In genomic region chr12:49708851-49709250, GRCh38 we compare ENCODE assay signal across 27 cellular contexts. TPM values are rescaled to one million over a fixed set of nuclear protein-coding genes. Genes with fewer than 3 reads are reported as not detected.
A peak's percentile ranks its signal among the peaks of the same experiment; 100 is the strongest.
DNase-seq lines count a peak whose midpoint lies in the region; ATAC-seq, FAIRE-seq and TF ChIP-seq lines count a peak whose summit lies in the region.
"Had no signal": no experiment of that assay in that cellular context is flagged by ENCODE, and none has a peak within 500 bp of the region (broad histone marks: within the 10 kb centered on the region; RNA-seq: fewer than 3 reads in every experiment).

No MANE protein-coding gene starts in this region.

- FAIRE-seq in HepG2 (lab: Jason Lieb, UNC) (no peak), H1 (lab: Jason Lieb, UNC) (no peak)
- FAIRE-seq: GM19239 had no signal

- H3K4me2 ChIP-seq in HepG2 (ENCODE audit: low read depth, low read length) (no peak overlapping the region), H1 (ENCODE audit: insufficient read depth in 1 of 2, low read depth in 2 of 2, low read length in 2 of 2) (no peak overlapping the region)
- H3K4me2 ChIP-seq: BLaER1, KMS-11, PC-9 had no signal

- ATAC-seq in HepG2 (no peak), right lobe of liver (no peak)
- ATAC-seq: HCT116 had no signal

- H3K36me3 ChIP-seq in HepG2 (replicated peaks in 1 of 2; ENCODE audit: control insufficient read depth in 1 of 2, insufficient read depth in 2 of 2, low read length in 2 of 2) (no peaks in the 10 kb centered on the region), right lobe of liver (no peaks in the 10 kb centered on the region), H1 (ENCODE audit: control insufficient read depth in 2 of 4, insufficient read depth in 4 of 4, low read length in 3 of 4) (no peaks in the 10 kb centered on the region)
- H3K36me3 ChIP-seq: BLaER1 had no signal

- no peak overlapping the region for H4K91ac ChIP-seq in H1 (replicated peaks; ENCODE audit: insufficient read length, low read length)

- no peak overlapping the region for H3K14ac ChIP-seq in H1 (ENCODE audit: insufficient read length)

- no peak overlapping the region for H2BK5ac ChIP-seq in H1 (ENCODE audit: low read depth, low read length)

- in situ Hi-C loops in HepG2 (cut with HindIII; ENCODE audit: extremely low pct_ligation_motif_present, low pct_unique_long_range_greater_than_20kb): loop anchor here (5.0 kb wide), 1 partner anchor 67 kb away; no protein-coding TSS in a partner anchor

- H3K4me3 ChIP-seq in HepG2 (replicated peaks in 1 of 3; ENCODE audit: insufficient read depth in 1 of 3, low read depth in 2 of 3, low read length in 3 of 3) (no peak overlapping the region), right lobe of liver (no peak overlapping the region), H1 (ENCODE audit: extremely low read depth in 1 of 4, insufficient read depth in 2 of 4, low read depth in 3 of 4, low read length in 4 of 4) (no peak overlapping the region)
- H3K4me3 ChIP-seq: BLaER1, PC-9 had no signal

- no peak overlapping the region for H2BK20ac ChIP-seq in H1 (ENCODE audit: low read length)

- H4K20me1 ChIP-seq in HepG2 (ENCODE audit: insufficient read depth, low read length) (no peaks in the 10 kb centered on the region), H1 (replicated peaks in 1 of 2; ENCODE audit: control insufficient read depth in 1 of 2, insufficient read depth in 2 of 2, low read length in 2 of 2) (peaks cover 0 to 5% of the 10 kb centered on the region in 2 experiments)

- no peak overlapping the region for H3K23ac ChIP-seq in H1 (ENCODE audit: insufficient read length)

- H3K27me3 ChIP-seq in HepG2 (ENCODE audit: control insufficient read depth in 1 of 2, insufficient read depth in 2 of 2, low read length in 2 of 2) (0 out of 5 replicates have a peak, but pooled peaks cover 0 to 14% of the 10 kb centered on the region in 2 experiments), right lobe of liver (no peaks in the 10 kb centered on the region), H1 (replicated peaks in 1 of 4; ENCODE audit: control insufficient read depth in 3 of 4, extremely low read depth in 1 of 4, insufficient read depth in 3 of 4, low read length in 3 of 4) (peaks cover 1 to 9% (median 6%) of the 10 kb centered on the region in 4 experiments)
- H3K27me3 ChIP-seq: BLaER1 had no signal

- H2AK5ac ChIP-seq in H1 (ENCODE audit: low read depth, low read length): no peak overlapping the region

- H3K4ac ChIP-seq in H1 (replicated peaks; ENCODE audit: insufficient read length, low read depth, low read length): no peak overlapping the region

- DNase-seq in NCI-H1417 (lab: John Stamatoyannopoulos, UW): peak in 2 of 3 experiments; percentile 7 to 52
- no peak for DNase-seq in NCI-H1417 treated with DMSO at 0.1 percent for 48 hours (lab: John Stamatoyannopoulos, UW)
- no peak for DNase-seq in HepG2 (ENCODE audit: low spot score)
- no peak for DNase-seq in right lobe of liver
- DNase-seq in H1 (ENCODE audit: low read depth in 1 of 2, low spot score in 2 of 2): no peak
- DNase-seq in activated naive CD4-positive, alpha-beta T cell (lab: John Stamatoyannopoulos, UW): no peak
- no peak for DNase-seq in A172 (ENCODE audit: low spot score)
- DNase-seq: 8988T; CD4-positive, CD25-positive, alpha-beta regulatory T cell; COR-L47; DMS79 treated with DMSO at 0.1 percent for 48 hours; IMR-90; NCI-H1092; NCI-H1436 treated with DMSO at 0.1 percent for 48 hours; NCI-H2029; NCI-H2171; NCI-H226; NCI-H510A; NCI-H774; PC-9; Right ventricle myocardium superior; RPMI8226; T-helper 1 cell had no signal

- 0 out of 2 replicates have a peak overlapping the region, but pooled peaks have one; percentile 16 for H2BK15ac ChIP-seq in H1 (ENCODE audit: low read length)

- no peak overlapping the region for H3K9ac ChIP-seq in HepG2 (ENCODE audit: insufficient read depth, low read depth, low read length)
- no peak overlapping the region for H3K9ac ChIP-seq in H1 (replicated peaks in 1 of 4; ENCODE audit: extremely low read depth in 1 of 4, low read depth in 3 of 4, low read length in 3 of 4)
- H3K9ac ChIP-seq: BLaER1, KMS-11 had no signal

- H3K79me2 ChIP-seq in HepG2 (ENCODE audit: insufficient read depth, low read length): no peaks in the 10 kb centered on the region
- peaks cover 9 to 28% of the 10 kb centered on the region in 2 experiments for H3K79me2 ChIP-seq in H1 (ENCODE audit: control insufficient read depth in 1 of 2, insufficient read depth in 2 of 2, low read length in 2 of 2)

- TF ChIP-seq POLR2A in HepG2 (IDR thresholded peaks at IDR 0.05; ENCODE audit: insufficient read depth in 1 of 2, low read depth in 2 of 2, low read length in 2 of 2) (no peak), right lobe of liver (IDR thresholded peaks at IDR 0.05) (no peak), H1 (IDR thresholded peaks at IDR 0.05; ENCODE audit: control extremely low read depth in 1 of 2, low read depth in 2 of 2, low read length in 2 of 2) (no peak)

- BruUV-seq in HepG2 (replicated peaks; lab: Mats Ljungman, UMichigan): no TSS peak

- H3K4me1 ChIP-seq in HepG2 (ENCODE audit: insufficient read depth, low read length) (peaks cover 14% of the 10 kb centered on the region; the same call in 1 of the 2 replicates), right lobe of liver (no peaks in the 10 kb centered on the region), H1 (replicated peaks in 1 of 4; ENCODE audit: control insufficient read depth in 3 of 4, insufficient read depth in 4 of 4, low read length in 3 of 4) (peaks cover 3 to 13% (median 8%) of the 10 kb centered on the region in 4 experiments)

- 70% methylated on average over 3 of the region's 3 CpGs for WGBS in HepG2 (ENCODE audit: low lambda C conversion rate)
- WGBS in right lobe of liver (ENCODE audit: insufficient coverage, low coverage, low lambda C conversion rate, missing lambda C conversion rate): no CpG with 5 or more reads among the region's 3 CpGs
- 94% methylated on average over 3 of the region's 3 CpGs; no CpG with 5 or more reads in 1 of the 2 experiments for WGBS in H1 (ENCODE audit: extremely low coverage in 1 of 2, insufficient coverage in 1 of 2, insufficient read length in 1 of 2, insufficient replicate concordance in 2 of 2, low coverage in 1 of 2, low lambda C conversion rate in 2 of 2, missing lambda C conversion rate in 1 of 2), 2 experiments

- POLR2A ChIA-PET in HepG2 (lab: Yijun Ruan, JAX) (no interaction called here), H1 (lab: Charles Lee; ENCODE audit: partially characterized antibody) (interaction anchor here (0.8 to 6.2 kb wide), 10 partner anchors 12 to 75 kb away, joined by 3 to 34 read pairs (median 4); partner anchors contain the start of gene TMBIM6)

- H2BK120ac ChIP-seq in H1 (replicated peaks; ENCODE audit: low read depth, low read length): no peak overlapping the region

- no peak overlapping the region for H2BK12ac ChIP-seq in H1 (ENCODE audit: low read depth, low read length)

- no peak overlapping the region for H3K27ac ChIP-seq in HepG2 (ENCODE audit: extremely low read length, insufficient read depth, low read length)
- H3K27ac ChIP-seq in right lobe of liver: no peak overlapping the region
- no peak overlapping the region for H3K27ac ChIP-seq in H1 (ENCODE audit: low read depth, low read length)
- H3K27ac ChIP-seq: BLaER1, KMS-11, PC-9 had no signal

- no peak overlapping the region for H3K56ac ChIP-seq in H1 (replicated peaks; ENCODE audit: insufficient read length, low read depth, low read length)

- H3K79me1 ChIP-seq in H1 (ENCODE audit: low read depth, low read length): no peaks in the 10 kb centered on the region; the same call in 1 of the 2 replicates

- no peak overlapping the region for H4K5ac ChIP-seq in H1 (ENCODE audit: insufficient read length, low read depth, low read length)

- H3K18ac ChIP-seq in H1 (ENCODE audit: extremely low read depth, low read length): no peak overlapping the region

- TF ChIP-seq CTCF in HepG2 (CRISPR knock-in tag; IDR thresholded peaks at IDR 0.05) (no peak), right lobe of liver (IDR thresholded peaks at IDR 0.05) (no peak), H1 (IDR thresholded peaks at IDR 0.05; ENCODE audit: control extremely low read depth in 1 of 3, insufficient read depth in 1 of 3, low read depth in 1 of 3, low read length in 3 of 3) (no peak)

- H2AFZ ChIP-seq in HepG2 (ENCODE audit: low read length) (no peak overlapping the region), H1 (ENCODE audit: low read length) (no peak overlapping the region)
- H2AFZ ChIP-seq: PC-9 had no signal

- CTCF ChIA-PET in HepG2 (lab: Yijun Ruan, JAX; ENCODE audit: low intra/inter-chr PET ratio, low total read pairs): interaction anchor here (2.1 kb wide), 1 partner anchor 64 kb away, joined by 31 read pairs; no protein-coding TSS in a partner anchor
- CTCF ChIA-PET in H1 (lab: Charles Lee; ENCODE audit: partially characterized antibody): interaction anchor here (0.8 to 10.3 kb wide), 15 partner anchors 8 to 130 kb away, joined by 3 to 222 read pairs (median 5); partner anchors contain the start of gene TMBIM6

- intact Hi-C loops in HepG2 (cut with micrococcal nuclease; ENCODE audit: unreplicated experiment) (no loop called here), right lobe of liver (cut with DNase I) (loop anchor here (5.0 kb wide), 1 partner anchor 67 kb away; no protein-coding TSS in a partner anchor)

- TF ChIP-seq EP300 in HepG2 (IDR thresholded peaks at IDR 0.05; ENCODE audit: low read depth in 2 of 2, low read length in 2 of 2) (no peak), HepG2 (CRISPR knock-in tag; IDR thresholded peaks at IDR 0.05; ENCODE audit: borderline replicate concordance) (no peak), H1 (IDR thresholded peaks at IDR 0.05; ENCODE audit: borderline replicate concordance in 1 of 2, low read depth in 2 of 2, low read length in 2 of 2) (no peak)

- peaks cover 10% of the 10 kb centered on the region for H3K23me2 ChIP-seq in H1 (ENCODE audit: low read depth, low read length)

- TF ChIP-seq RAD21 in HepG2 (CRISPR knock-in tag; IDR thresholded peaks at IDR 0.05): no peak
- no peak for TF ChIP-seq RAD21 in H1 (IDR thresholded peaks at IDR 0.05 in 1 of 2, conservative IDR thresholded peaks at IDR 0.05 in 1 of 2; ENCODE audit: low read depth in 2 of 2, low read length in 2 of 2)

- H4K8ac ChIP-seq in H1 (ENCODE audit: extremely low read depth, insufficient read depth, low read length): no peak overlapping the region

- H3K9me3 ChIP-seq in HepG2 (ENCODE audit: low read length) (no peaks in the 10 kb centered on the region), right lobe of liver (no peaks in the 10 kb centered on the region), H1 (ENCODE audit: insufficient read depth in 2 of 2, low read depth in 1 of 2, low read length in 1 of 2) (no peaks in the 10 kb centered on the region; a peak in 1 of 4 replicates)

RNA-seq across cellular contexts. Expression of gene FMNL3, which starts 1.6 kb away (rescaled TPM):
- total RNA-seq in HepG2 (2016; rRNA removed; fragmentation: Illumina TruSeq; extraction: Trizol) (0.79 and 1.1 TPM in 2 replicates), right lobe of liver (1 to 10 TPM; 2.1 to 4.9 (median 2.9) TPM)
- 0.10 and 0.44 TPM in 2 replicates for total RNA-seq in HepG2 (2016; cell fraction: cytosol; rRNA removed; fragmentation: Illumina TruSeq; extraction: Trizol; ENCODE audit: low read depth)
- 0.82 and 1.00 TPM in 2 replicates for total RNA-seq in HepG2 (2016; cell fraction: insoluble cytoplasmic fraction; rRNA removed; fragmentation: Illumina TruSeq; extraction: Trizol)
- total RNA-seq in HepG2 (2016; cell fraction: membrane; rRNA removed; fragmentation: Illumina TruSeq; extraction: Trizol): 0.55 and 0.80 TPM in 2 replicates
- total RNA-seq in HepG2 (2016; cell fraction: nucleus; rRNA removed; fragmentation: Illumina TruSeq; extraction: Trizol): 0.65 and 1.0 TPM in 2 replicates
- polyA plus RNA-seq in HepG2 (2011; rRNA removed) (0.44 and 0.64 TPM in 2 replicates), H1 (2011; rRNA removed) (8.6 and 11.4 TPM in 2 replicates)
- polyA plus RNA-seq in HepG2 (2011; cell fraction: cytosol; rRNA removed): 0.23 and 0.36 TPM in 2 replicates
- polyA plus RNA-seq in HepG2 (2011; cell fraction: nucleus; rRNA removed): 1.2 and 1.3 TPM in 2 replicates
- polyA plus RNA-seq in HepG2 (2012): 0.48 and 0.68 TPM in 2 replicates
- 0.08 TPM in 2 replicates for polyA plus RNA-seq in HepG2 (2016; cell fraction: cytosol; fragmentation: Illumina TruSeq; extraction: Trizol; ENCODE audit: low read depth)
- polyA plus RNA-seq in HepG2 (2016; cell fraction: insoluble cytoplasmic fraction; fragmentation: Illumina TruSeq; extraction: Trizol; ENCODE audit: low read depth): 0.69 and 0.75 TPM in 2 replicates
- polyA plus RNA-seq in HepG2 (2016; cell fraction: membrane; fragmentation: Illumina TruSeq; extraction: Trizol; ENCODE audit: low read depth): 0.34 and 0.46 TPM in 2 replicates
- polyA plus RNA-seq in HepG2 (2016; cell fraction: nucleus; fragmentation: Illumina TruSeq; extraction: Trizol; ENCODE audit: insufficient read depth, low read depth): 1.3 and 1.4 TPM in 2 replicates
- 1.4 and 10.5 TPM in 2 replicates for polyA minus RNA-seq in HepG2 (2011; rRNA and poly(A)+ RNA removed; ENCODE audit: low replicate concordance)
- 0.40 and 0.97 TPM in 2 replicates for polyA minus RNA-seq in HepG2 (2011; cell fraction: cytosol; rRNA and poly(A)+ RNA removed)
- polyA minus RNA-seq in HepG2 (2011; cell fraction: nucleus; rRNA and poly(A)+ RNA removed): 0.75 and 0.77 TPM in 2 replicates
- total RNA-seq in H1 (2021; fragmentation: NEBNext Ultra II Directional; extraction: Animal tissue kit (Norgen Biotek cat#: 25700)): 27.6 and 29.0 TPM in 2 replicates
- polyA plus RNA-seq in H1 (2011; cell fraction: cytosol; rRNA removed): 10.6 TPM
- polyA plus RNA-seq in H1 (2011; cell fraction: nucleus; rRNA removed): 32.8 TPM
- polyA plus RNA-seq in H1 (2012, experiment 1 of 2): 12.5 to 15.2 TPM (median 14.4 TPM) in 4 replicates
- 9.2 TPM for polyA plus RNA-seq in H1 (2012, experiment 2 of 2)
- polyA plus RNA-seq in H1 (2013, experiment 1 of 2): 9.3 TPM
- polyA plus RNA-seq in H1 (2013, experiment 2 of 2): 9.3 TPM
- polyA minus RNA-seq in H1 (2011; rRNA and poly(A)+ RNA removed): 27.3 and 32.4 TPM in 2 replicates
- 17.9 TPM for polyA minus RNA-seq in H1 (2011; cell fraction: cytosol; rRNA and poly(A)+ RNA removed)
- polyA minus RNA-seq in H1 (2011; cell fraction: nucleus; rRNA and poly(A)+ RNA removed): 23.5 TPM
- total RNA-seq in A172 (2014; rRNA removed; shearing (Covaris generic)): 16.4 and 16.6 TPM in 2 replicates

RNA-seq across cellular contexts. Expression of gene TMBIM6, which starts 32.5 kb away (rescaled TPM):
- total RNA-seq in HepG2 (2016; rRNA removed; fragmentation: Illumina TruSeq; extraction: Trizol): 220 and 412 TPM in 2 replicates
- total RNA-seq in HepG2 (2016; cell fraction: cytosol; rRNA removed; fragmentation: Illumina TruSeq; extraction: Trizol; ENCODE audit: low read depth): 49.6 and 57.4 TPM in 2 replicates
- 229 and 414 TPM in 2 replicates for total RNA-seq in HepG2 (2016; cell fraction: insoluble cytoplasmic fraction; rRNA removed; fragmentation: Illumina TruSeq; extraction: Trizol)
- 85.8 and 89.3 TPM in 2 replicates for total RNA-seq in HepG2 (2016; cell fraction: membrane; rRNA removed; fragmentation: Illumina TruSeq; extraction: Trizol)
- 296 and 323 TPM in 2 replicates for total RNA-seq in HepG2 (2016; cell fraction: nucleus; rRNA removed; fragmentation: Illumina TruSeq; extraction: Trizol)
- 445 and 468 TPM in 2 replicates for polyA plus RNA-seq in HepG2 (2011; rRNA removed)
- polyA plus RNA-seq in HepG2 (2011; cell fraction: cytosol; rRNA removed): 286 and 485 TPM in 2 replicates
- 231 and 241 TPM in 2 replicates for polyA plus RNA-seq in HepG2 (2011; cell fraction: nucleus; rRNA removed)
- polyA plus RNA-seq in HepG2 (2012): 423 and 441 TPM in 2 replicates
- polyA plus RNA-seq in HepG2 (2016; cell fraction: cytosol; fragmentation: Illumina TruSeq; extraction: Trizol; ENCODE audit: low read depth): 62.2 and 68.0 TPM in 2 replicates
- 213 and 227 TPM in 2 replicates for polyA plus RNA-seq in HepG2 (2016; cell fraction: insoluble cytoplasmic fraction; fragmentation: Illumina TruSeq; extraction: Trizol; ENCODE audit: low read depth)
- polyA plus RNA-seq in HepG2 (2016; cell fraction: membrane; fragmentation: Illumina TruSeq; extraction: Trizol; ENCODE audit: low read depth): 53.8 and 54.1 TPM in 2 replicates
- 552 and 556 TPM in 2 replicates for polyA plus RNA-seq in HepG2 (2016; cell fraction: nucleus; fragmentation: Illumina TruSeq; extraction: Trizol; ENCODE audit: insufficient read depth, low read depth)
- polyA minus RNA-seq in HepG2 (2011; rRNA and poly(A)+ RNA removed; ENCODE audit: low replicate concordance): 536 and 564 TPM in 2 replicates
- 151 and 170 TPM in 2 replicates for polyA minus RNA-seq in HepG2 (2011; cell fraction: cytosol; rRNA and poly(A)+ RNA removed)
- 151 and 168 TPM in 2 replicates for polyA minus RNA-seq in HepG2 (2011; cell fraction: nucleus; rRNA and poly(A)+ RNA removed)
- 1,000 to 10,000 TPM in 3 of 6 experiments, 100 to 1,000 TPM in 3; 538 to 1,268 (median 937) TPM for total RNA-seq in right lobe of liver
- 413 and 423 TPM in 2 replicates for total RNA-seq in H1 (2021; fragmentation: NEBNext Ultra II Directional; extraction: Animal tissue kit (Norgen Biotek cat#: 25700))
- 417 and 556 TPM in 2 replicates for polyA plus RNA-seq in H1 (2011; rRNA removed)
- 336 TPM for polyA plus RNA-seq in H1 (2011; cell fraction: cytosol; rRNA removed)
- 245 TPM for polyA plus RNA-seq in H1 (2011; cell fraction: nucleus; rRNA removed)
- polyA plus RNA-seq in H1 (2012, experiment 1 of 2): 316 to 392 TPM (median 338 TPM) in 4 replicates
- 298 TPM for polyA plus RNA-seq in H1 (2012, experiment 2 of 2)
- 745 TPM for polyA plus RNA-seq in H1 (2013, experiment 1 of 2)
- polyA plus RNA-seq in H1 (2013, experiment 2 of 2): 748 TPM
- 292 and 323 TPM in 2 replicates for polyA minus RNA-seq in H1 (2011; rRNA and poly(A)+ RNA removed)
- 136 TPM for polyA minus RNA-seq in H1 (2011; cell fraction: cytosol; rRNA and poly(A)+ RNA removed)
- 134 TPM for polyA minus RNA-seq in H1 (2011; cell fraction: nucleus; rRNA and poly(A)+ RNA removed)
- total RNA-seq in A172 (2014; rRNA removed; shearing (Covaris generic)): 242 and 305 TPM in 2 replicates

Comparison
In these comparisons a context has a peak if more than half of its experiments do, and no peak if none do; other contexts are left out.
1. DNase-seq: peak in NCI-H1417 (2 of 3); none in NCI-H1417 treated with DMSO at 0.1 percent for 48 hours (single experiment), HepG2 (single experiment), right lobe of liver (0 of 3), H1 (0 of 2), activated naive CD4-positive, alpha-beta T cell (0 of 4) and A172 (single experiment).